Comparison of ENCODE assay signal across 8 cellular contexts in the genomic region with DNA sequence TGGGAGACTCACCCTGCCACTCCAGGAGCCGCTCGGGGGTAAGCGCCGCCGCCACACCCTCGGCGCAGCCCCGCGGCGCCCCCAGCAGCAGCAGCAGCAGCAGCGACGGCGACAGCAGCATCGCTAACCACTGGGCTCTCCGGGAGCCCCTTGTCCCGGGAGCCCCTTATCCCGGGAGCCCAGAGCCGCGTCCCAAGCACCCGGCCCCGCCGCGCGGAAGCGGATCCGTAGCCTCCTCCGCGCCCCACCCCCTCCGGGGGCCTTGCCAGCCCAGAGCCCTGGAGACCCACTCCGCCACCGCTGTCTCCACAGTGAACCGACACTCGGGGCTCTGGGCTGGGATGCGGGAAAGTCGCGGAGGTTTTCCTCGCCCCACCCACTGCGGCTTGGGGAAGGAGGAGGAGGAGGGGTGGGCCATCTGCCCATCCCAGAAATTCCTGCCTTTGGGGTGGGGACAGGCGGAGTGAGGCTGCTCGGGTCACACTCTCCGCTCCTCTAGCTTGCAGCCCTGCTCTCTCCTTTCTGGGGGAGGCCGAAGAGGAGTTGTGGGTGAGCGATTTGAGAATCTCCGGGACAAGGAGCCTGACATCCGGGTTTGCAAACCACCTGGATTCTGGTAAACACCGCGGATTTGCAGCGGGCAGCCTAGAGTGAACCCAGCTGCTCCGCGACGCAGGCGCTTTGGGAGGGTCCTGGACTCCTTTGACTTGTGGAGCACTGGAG. TPM values are rescaled to one million over a fixed set of nuclear protein-coding genes. Genes with fewer than 3 reads are reported as not detected.
DNase-seq lines count a peak whose midpoint lies in the region; ATAC-seq and TF ChIP-seq lines count a peak whose summit lies in the region.

A gene (minus strand): TSS at position 333 of the 723 bp plus-strand sequence. CDS start 212 bp downstream, at position 121.

- TF ChIP-seq EP300 in neural cell (conservative IDR thresholded peaks at IDR 0.05; ENCODE audit: poor library complexity, severe bottlenecking), result no peak

- H3K9me2 ChIP-seq in HCT116 (ENCODE audit: insufficient read depth) (no peaks in the 10 kb centered on the region), neural cell (ENCODE audit: insufficient read depth, low read length) (no peaks in the 10 kb centered on the region)

- DNase-seq in HCT116 (ENCODE audit: low read depth, low spot score) (no peak), foreskin keratinocyte (peak in 1 of 2 donors; percentile 19)
- no peak for DNase-seq in activated CD8-positive, alpha-beta T cell treated with anti-CD3 and anti-CD28 coated beads, Interleukin-2, amount 10 ng/mL, durations not matched to agents 7 days and 5 days
- no peak for DNase-seq in stimulated activated CD4-positive, alpha-beta T cell treated with anti-CD3 and anti-CD28 coated beads, Interleukin-4, amount 100 ng/mL, for 1 hour

- H3K27me3 ChIP-seq in HCT116 (ENCODE audit: insufficient read depth, low read length) (no peaks in the 10 kb centered on the region), foreskin keratinocyte (no peaks in the 10 kb centered on the region), neural cell (ENCODE audit: insufficient read depth, low read depth, low read length) (peaks cover 37% of the 10 kb centered on the region)

- H3K9me3 ChIP-seq in HCT116 (ENCODE audit: control insufficient read depth in 1 of 2, insufficient read depth in 1 of 2, low read depth in 1 of 2, low read length in 2 of 2), result no peaks in the 10 kb centered on the region
- peaks cover 3% of the 10 kb centered on the region for H3K9me3 ChIP-seq in neural cell (ENCODE audit: low read length)

- TF ChIP-seq RAD21 in HCT116 (IDR thresholded peaks at IDR 0.05; ENCODE audit: low read depth), result no peak
- TF ChIP-seq RAD21 in neural cell (conservative IDR thresholded peaks at IDR 0.05), result no peak

- H4K20me1 ChIP-seq in HCT116 (ENCODE audit: insufficient read depth) (no peaks in the 10 kb centered on the region), neural cell (ENCODE audit: insufficient read depth) (no peaks in the 10 kb centered on the region)

- RAD21 ChIA-PET in HCT116 (lab: Charles Lee; ENCODE audit: low non-redundant PET in 1 of 2, low total read pairs in 2 of 2, uncharacterized antibody in 2 of 2, unreplicated experiment in 2 of 2), result no interaction called here

- H3K79me2 ChIP-seq in HCT116 (ENCODE audit: insufficient read depth, low read length) (no peaks in the 10 kb centered on the region), neural cell (replicated peaks; ENCODE audit: insufficient read depth, low read length) (no peaks in the 10 kb centered on the region)

- peak within 1 kb of the TSS; percentile 49 for H3K4me3 Mint-ChIP-seq in activated CD8-positive, alpha-beta T cell treated with anti-CD3 and anti-CD28 coated beads, Interleukin-2, amount 10 ng/mL, durations not matched to agents 7 days and 5 days

- no peak for TF ChIP-seq POLR2A in HCT116 (IDR thresholded peaks at IDR 0.05; ENCODE audit: borderline replicate concordance, extremely low read depth, insufficient read depth, insufficient read length)

- no peak within 1 kb of the TSS for H3K27ac Mint-ChIP-seq in activated CD8-positive, alpha-beta T cell treated with anti-CD3 and anti-CD28 coated beads, Interleukin-2, amount 10 ng/mL, durations not matched to agents 7 days and 5 days

- POLR2A ChIA-PET in HCT116 (lab: Charles Lee), result no interaction called here
- POLR2A ChIA-PET in activated CD8-positive, alpha-beta T cell treated with anti-CD3 and anti-CD28 coated beads, Interleukin-2, amount 10 ng/mL, durations not matched to agents 7 days and 5 days (lab: Charles Lee), result no interaction called here

- H3K4me1 ChIP-seq in HCT116 (ENCODE audit: control insufficient read depth in 1 of 2, insufficient read depth in 2 of 2, low read length in 2 of 2), result peaks cover 0 to 5% of the 10 kb centered on the region in 2 experiments; a peak in 2 of 4 replicates
- H3K4me1 ChIP-seq in foreskin keratinocyte, result peaks cover 4% of the 10 kb centered on the region

- no peaks in the 10 kb centered on the region for H3K36me3 Mint-ChIP-seq in activated CD8-positive, alpha-beta T cell treated with anti-CD3 and anti-CD28 coated beads, Interleukin-2, amount 10 ng/mL, durations not matched to agents 7 days and 5 days (ENCODE audit: low read depth)

- ATAC-seq in HCT116 (peak; percentile 74), foreskin keratinocyte (peak; percentile 70), HG03095 (IDR thresholded peaks at IDR 0.05; ENCODE audit: unreplicated experiment) (no peak), HG03571 (IDR thresholded peaks at IDR 0.05; ENCODE audit: unreplicated experiment) (no peak), GM21526 (IDR thresholded peaks at IDR 0.05; ENCODE audit: low FRiP score, unreplicated experiment) (no peak)
- no peak for ATAC-seq in activated CD8-positive, alpha-beta T cell treated with anti-CD3 and anti-CD28 coated beads, Interleukin-2, amount 10 ng/mL, durations not matched to agents 7 days and 5 days

- no TSS peak for BruUV-seq in HCT116 (replicated peaks; lab: Mats Ljungman, UMichigan)

- H2AFZ ChIP-seq in HCT116 (ENCODE audit: low read depth, low read length, poor library complexity, severe bottlenecking) (peak within 1 kb of the TSS; percentile 54), neural cell (ENCODE audit: low read depth, low read length) (peak within 1 kb of the TSS; percentile 12)

- H3K9me3 Mint-ChIP-seq in activated CD8-positive, alpha-beta T cell treated with anti-CD3 and anti-CD28 coated beads, Interleukin-2, amount 10 ng/mL, durations not matched to agents 7 days and 5 days (ENCODE audit: insufficient read depth), result peaks cover 2% of the 10 kb centered on the region

- H3K27me3 Mint-ChIP-seq in activated CD8-positive, alpha-beta T cell treated with anti-CD3 and anti-CD28 coated beads, Interleukin-2, amount 10 ng/mL, durations not matched to agents 7 days and 5 days (ENCODE audit: low read depth), result peaks cover 45% of the 10 kb centered on the region

- CTCF ChIA-PET in HCT116 (lab: Charles Lee), result no interaction called here
- CTCF ChIA-PET in activated CD8-positive, alpha-beta T cell treated with anti-CD3 and anti-CD28 coated beads, Interleukin-2, amount 10 ng/mL, durations not matched to agents 7 days and 5 days (lab: Charles Lee), result no interaction called here

- no peak for TF ChIP-seq CTCF in HCT116 (IDR thresholded peaks at IDR 0.05 in 2 of 3, conservative IDR thresholded peaks at IDR 0.05 in 1 of 3; ENCODE audit: borderline replicate concordance in 1 of 3, insufficient read depth in 1 of 3, low read depth in 2 of 3, low read length in 2 of 3)
- TF ChIP-seq CTCF in foreskin keratinocyte (conservative IDR thresholded peaks at IDR 0.05), result no peak
- no peak for TF ChIP-seq CTCF in neural cell (IDR thresholded peaks at IDR 0.05; ENCODE audit: poor library complexity, severe bottlenecking)

- H3K4me1 Mint-ChIP-seq in activated CD8-positive, alpha-beta T cell treated with anti-CD3 and anti-CD28 coated beads, Interleukin-2, amount 10 ng/mL, durations not matched to agents 7 days and 5 days (ENCODE audit: low read depth), result peaks cover 7% of the 10 kb centered on the region

- no peaks in the 10 kb centered on the region for H3F3A ChIP-seq in neural cell (ENCODE audit: insufficient read depth, low read length, poor library complexity, severe bottlenecking)

- H3K9ac ChIP-seq in HCT116 (ENCODE audit: low read length) (peak within 1 kb of the TSS; percentile 33; the same call in 1 of the 2 replicates), neural cell (ENCODE audit: low read length) (peak within 1 kb of the TSS; percentile 36)

- H3K27ac ChIP-seq in HCT116 (ENCODE audit: low read depth, low read length) (no peak within 1 kb of the TSS), foreskin keratinocyte (peak within 1 kb of the TSS; percentile 41), neural cell (ENCODE audit: low read length) (no peak within 1 kb of the TSS)

- H3K4me3 ChIP-seq in HCT116 (replicated peaks in 1 of 2; ENCODE audit: low read depth in 1 of 2, low read length in 2 of 2) (peak within 1 kb of the TSS; percentile 40 to 55), neural cell (ENCODE audit: low read length) (peak within 1 kb of the TSS; percentile 63)

- intact Hi-C loops in HCT116 (cut with micrococcal nuclease), result no loop called here

- H3K4me2 ChIP-seq in HCT116 (ENCODE audit: low read length) (peak within 1 kb of the TSS; percentile 74), neural cell (ENCODE audit: low read length) (no peak within 1 kb of the TSS)

- H3K36me3 ChIP-seq in HCT116 (ENCODE audit: control insufficient read depth in 1 of 2, insufficient read depth in 2 of 2, low read length in 2 of 2) (no peaks in the 10 kb centered on the region), neural cell (ENCODE audit: insufficient read depth, low read length) (no peaks in the 10 kb centered on the region)

TF ChIP-seq in neural cell, 6 proteins besides CTCF, POLR2A, EP300 and RAD21 (continues in another document):
- TF ChIP-seq MXI1 (conservative IDR thresholded peaks at IDR 0.05; ENCODE audit: poor library complexity, severe bottlenecking) (no peak), EZH2 (IDR thresholded peaks at IDR 0.05; ENCODE audit: borderline replicate concordance, insufficient read depth, low read length, poor library complexity, severe bottlenecking) (no peak), TAF1 (IDR thresholded peaks at IDR 0.05; ENCODE audit: low read depth) (no peak)

RNA-seq across cellular contexts. Expression of the gene that starts here (rescaled TPM):
- 0.34 TPM for total RNA-seq in HCT116 (2021; ENCODE audit: unreplicated experiment)
- 0.10 and 0.14 TPM in 2 replicates for polyA plus RNA-seq in HCT116 (2012)
- total RNA-seq in activated CD8-positive, alpha-beta T cell treated with anti-CD3 and anti-CD28 coated beads, Interleukin-2, amount 10 ng/mL, durations not matched to agents 7 days and 5 days, result not detected
- total RNA-seq in foreskin keratinocyte, result 9.9 and 10.8 TPM in 2 replicates
- polyA plus RNA-seq in foreskin keratinocyte, result 2.9 and 4.5 TPM in 2 replicates
- polyA plus RNA-seq in neural cell, result 0.69 and 0.94 TPM in 2 replicates
- polyA minus RNA-seq in neural cell, result 1.9 and 2.3 TPM in 2 replicates

Comparison
In these comparisons a context has a peak if more than half of its experiments do, and no peak if none do; other contexts are left out.
1. Peak in ATAC-seq, H3K4me3 ChIP-seq, H3K9ac ChIP-seq and H3K4me2 ChIP-seq in HCT116; RNA of the gene not detected or under 1 TPM.